In the genomic region with DNA sequence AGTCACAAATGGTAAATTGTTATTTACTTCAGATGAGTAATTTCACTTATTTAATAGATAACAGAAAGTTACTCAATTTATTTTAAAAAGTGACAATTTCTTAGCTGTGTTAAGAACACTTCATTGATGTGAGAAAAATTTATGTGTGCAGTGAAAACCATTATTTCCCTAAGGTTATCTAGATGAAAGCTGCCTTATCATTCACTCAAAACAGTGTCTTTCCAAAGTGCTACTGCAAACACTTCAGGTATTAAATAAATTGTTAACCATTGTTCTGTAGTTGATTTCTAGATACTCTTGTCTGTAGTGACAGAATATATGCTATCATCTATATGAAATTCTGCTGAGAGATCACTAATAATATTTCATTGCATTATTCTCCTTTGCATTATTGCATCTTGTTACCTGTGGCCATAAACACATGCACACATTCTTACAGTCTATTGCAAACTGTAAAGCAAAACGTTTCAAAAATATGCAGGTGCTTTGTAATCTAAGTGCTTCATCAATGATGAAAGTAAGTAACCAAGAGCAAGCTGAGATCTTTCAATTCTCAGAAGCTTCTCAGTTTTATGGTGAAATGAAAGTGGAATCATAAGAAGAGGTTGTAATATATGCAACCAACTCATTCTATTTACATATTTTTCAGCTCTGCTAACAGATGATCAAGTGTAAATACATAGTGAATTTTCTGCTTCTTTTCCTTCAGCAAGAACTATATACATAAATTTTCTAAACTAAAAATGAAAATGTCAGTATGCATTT, we compare ENCODE assay signal across 1 cellular context.
TF ChIP-seq lines count a peak whose summit lies in the region.

No MANE protein-coding gene starts in this region.

TF ChIP-seq in GM12878, 131 proteins besides CTCF, POLR2A, EP300 and RAD21 (continued from another document):
- TF ChIP-seq, protein P1, sequence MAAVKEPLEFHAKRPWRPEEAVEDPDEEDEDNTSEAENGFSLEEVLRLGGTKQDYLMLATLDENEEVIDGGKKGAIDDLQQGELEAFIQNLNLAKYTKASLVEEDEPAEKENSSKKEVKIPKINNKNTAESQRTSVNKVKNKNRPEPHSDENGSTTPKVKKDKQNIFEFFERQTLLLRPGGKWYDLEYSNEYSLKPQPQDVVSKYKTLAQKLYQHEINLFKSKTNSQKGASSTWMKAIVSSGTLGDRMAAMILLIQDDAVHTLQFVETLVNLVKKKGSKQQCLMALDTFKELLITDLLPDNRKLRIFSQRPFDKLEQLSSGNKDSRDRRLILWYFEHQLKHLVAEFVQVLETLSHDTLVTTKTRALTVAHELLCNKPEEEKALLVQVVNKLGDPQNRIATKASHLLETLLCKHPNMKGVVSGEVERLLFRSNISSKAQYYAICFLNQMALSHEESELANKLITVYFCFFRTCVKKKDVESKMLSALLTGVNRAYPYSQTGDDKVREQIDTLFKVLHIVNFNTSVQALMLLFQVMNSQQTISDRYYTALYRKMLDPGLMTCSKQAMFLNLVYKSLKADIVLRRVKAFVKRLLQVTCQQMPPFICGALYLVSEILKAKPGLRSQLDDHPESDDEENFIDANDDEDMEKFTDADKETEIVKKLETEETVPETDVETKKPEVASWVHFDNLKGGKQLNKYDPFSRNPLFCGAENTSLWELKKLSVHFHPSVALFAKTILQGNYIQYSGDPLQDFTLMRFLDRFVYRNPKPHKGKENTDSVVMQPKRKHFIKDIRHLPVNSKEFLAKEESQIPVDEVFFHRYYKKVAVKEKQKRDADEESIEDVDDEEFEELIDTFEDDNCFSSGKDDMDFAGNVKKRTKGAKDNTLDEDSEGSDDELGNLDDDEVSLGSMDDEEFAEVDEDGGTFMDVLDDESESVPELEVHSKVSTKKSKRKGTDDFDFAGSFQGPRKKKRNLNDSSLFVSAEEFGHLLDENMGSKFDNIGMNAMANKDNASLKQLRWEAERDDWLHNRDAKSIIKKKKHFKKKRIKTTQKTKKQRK (IDR thresholded peaks at IDR 0.05; ENCODE audit: low read depth, low read length): no peak
- TF ChIP-seq, protein P2, sequence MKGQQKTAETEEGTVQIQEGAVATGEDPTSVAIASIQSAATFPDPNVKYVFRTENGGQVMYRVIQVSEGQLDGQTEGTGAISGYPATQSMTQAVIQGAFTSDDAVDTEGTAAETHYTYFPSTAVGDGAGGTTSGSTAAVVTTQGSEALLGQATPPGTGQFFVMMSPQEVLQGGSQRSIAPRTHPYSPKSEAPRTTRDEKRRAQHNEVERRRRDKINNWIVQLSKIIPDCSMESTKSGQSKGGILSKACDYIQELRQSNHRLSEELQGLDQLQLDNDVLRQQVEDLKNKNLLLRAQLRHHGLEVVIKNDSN (IDR thresholded peaks at IDR 0.05; ENCODE audit: borderline replicate concordance, extremely low read length, insufficient read depth, low read depth, low read length): no peak
- TF ChIP-seq, protein P3, sequence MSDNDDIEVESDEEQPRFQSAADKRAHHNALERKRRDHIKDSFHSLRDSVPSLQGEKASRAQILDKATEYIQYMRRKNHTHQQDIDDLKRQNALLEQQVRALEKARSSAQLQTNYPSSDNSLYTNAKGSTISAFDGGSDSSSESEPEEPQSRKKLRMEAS (IDR thresholded peaks at IDR 0.05; ENCODE audit: low read depth, low read length): no peak
- no peak for TF ChIP-seq MYC (IDR thresholded peaks at IDR 0.05; ENCODE audit: insufficient read depth, insufficient read length, insufficient replicate concordance, low read length, severe bottlenecking)
- TF ChIP-seq STAT3 (IDR thresholded peaks at IDR 0.05; ENCODE audit: low read depth, low read length): no peak
- TF ChIP-seq, protein P4, sequence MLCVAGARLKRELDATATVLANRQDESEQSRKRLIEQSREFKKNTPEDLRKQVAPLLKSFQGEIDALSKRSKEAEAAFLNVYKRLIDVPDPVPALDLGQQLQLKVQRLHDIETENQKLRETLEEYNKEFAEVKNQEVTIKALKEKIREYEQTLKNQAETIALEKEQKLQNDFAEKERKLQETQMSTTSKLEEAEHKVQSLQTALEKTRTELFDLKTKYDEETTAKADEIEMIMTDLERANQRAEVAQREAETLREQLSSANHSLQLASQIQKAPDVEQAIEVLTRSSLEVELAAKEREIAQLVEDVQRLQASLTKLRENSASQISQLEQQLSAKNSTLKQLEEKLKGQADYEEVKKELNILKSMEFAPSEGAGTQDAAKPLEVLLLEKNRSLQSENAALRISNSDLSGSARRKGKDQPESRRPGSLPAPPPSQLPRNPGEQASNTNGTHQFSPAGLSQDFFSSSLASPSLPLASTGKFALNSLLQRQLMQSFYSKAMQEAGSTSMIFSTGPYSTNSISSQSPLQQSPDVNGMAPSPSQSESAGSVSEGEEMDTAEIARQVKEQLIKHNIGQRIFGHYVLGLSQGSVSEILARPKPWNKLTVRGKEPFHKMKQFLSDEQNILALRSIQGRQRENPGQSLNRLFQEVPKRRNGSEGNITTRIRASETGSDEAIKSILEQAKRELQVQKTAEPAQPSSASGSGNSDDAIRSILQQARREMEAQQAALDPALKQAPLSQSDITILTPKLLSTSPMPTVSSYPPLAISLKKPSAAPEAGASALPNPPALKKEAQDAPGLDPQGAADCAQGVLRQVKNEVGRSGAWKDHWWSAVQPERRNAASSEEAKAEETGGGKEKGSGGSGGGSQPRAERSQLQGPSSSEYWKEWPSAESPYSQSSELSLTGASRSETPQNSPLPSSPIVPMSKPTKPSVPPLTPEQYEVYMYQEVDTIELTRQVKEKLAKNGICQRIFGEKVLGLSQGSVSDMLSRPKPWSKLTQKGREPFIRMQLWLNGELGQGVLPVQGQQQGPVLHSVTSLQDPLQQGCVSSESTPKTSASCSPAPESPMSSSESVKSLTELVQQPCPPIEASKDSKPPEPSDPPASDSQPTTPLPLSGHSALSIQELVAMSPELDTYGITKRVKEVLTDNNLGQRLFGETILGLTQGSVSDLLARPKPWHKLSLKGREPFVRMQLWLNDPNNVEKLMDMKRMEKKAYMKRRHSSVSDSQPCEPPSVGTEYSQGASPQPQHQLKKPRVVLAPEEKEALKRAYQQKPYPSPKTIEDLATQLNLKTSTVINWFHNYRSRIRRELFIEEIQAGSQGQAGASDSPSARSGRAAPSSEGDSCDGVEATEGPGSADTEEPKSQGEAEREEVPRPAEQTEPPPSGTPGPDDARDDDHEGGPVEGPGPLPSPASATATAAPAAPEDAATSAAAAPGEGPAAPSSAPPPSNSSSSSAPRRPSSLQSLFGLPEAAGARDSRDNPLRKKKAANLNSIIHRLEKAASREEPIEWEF (IDR thresholded peaks at IDR 0.05; ENCODE audit: insufficient replicate concordance, low read depth, low read length): no peak
- no peak for TF ChIP-seq SRF (IDR thresholded peaks at IDR 0.05; ENCODE audit: low read depth in 2 of 2, low read length in 2 of 2)
- no peak for TF ChIP-seq ETV6 (conservative IDR thresholded peaks at IDR 0.05 in 1 of 2, IDR thresholded peaks at IDR 0.05 in 1 of 2; ENCODE audit: borderline replicate concordance in 1 of 2, low read depth in 1 of 2)
- TF ChIP-seq POU2F2 (IDR thresholded peaks at IDR 0.05; ENCODE audit: borderline replicate concordance, low read depth, low read length): no peak
- no peak for TF ChIP-seq SIX5 (IDR thresholded peaks at IDR 0.05; ENCODE audit: low read depth, low read length, severe bottlenecking)
- TF ChIP-seq RFX5 (IDR thresholded peaks at IDR 0.05; ENCODE audit: low read depth, low read length): no peak
- no peak for TF ChIP-seq NFXL1 (IDR thresholded peaks at IDR 0.05; ENCODE audit: borderline replicate concordance)
- no peak for TF ChIP-seq KDM1A (IDR thresholded peaks at IDR 0.05; ENCODE audit: borderline replicate concordance)
- TF ChIP-seq MXI1 (IDR thresholded peaks at IDR 0.05; ENCODE audit: low read depth, low read length): no peak
